ENCODE assay signal across 12 cellular contexts in the genomic region with DNA sequence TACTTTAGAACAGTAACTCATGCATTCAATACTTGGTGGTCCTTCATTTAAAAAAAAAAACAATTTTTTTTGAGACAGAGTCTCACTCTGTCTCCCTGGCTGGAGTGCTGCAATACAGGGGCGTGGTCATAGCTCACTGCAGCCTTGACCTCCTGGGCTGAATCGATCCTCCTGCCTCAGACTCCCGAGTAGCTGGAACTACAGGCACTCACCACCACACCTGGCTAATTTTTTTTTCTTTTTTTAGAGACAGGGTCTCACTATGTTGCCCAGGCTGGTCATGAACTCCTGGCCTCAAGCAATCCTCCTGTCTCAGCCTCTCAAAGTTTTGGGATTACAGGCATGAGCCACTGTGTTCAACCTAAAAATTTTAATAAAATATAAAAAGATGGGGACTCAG. TPM values are rescaled to one million over a fixed set of nuclear protein-coding genes. Genes with fewer than 3 reads are reported as not detected.
"Had no signal": no experiment of that assay in that cellular context is flagged by ENCODE, and none has a peak within 500 bp of the region (broad histone marks: within the 10 kb centered on the region; RNA-seq: fewer than 3 reads in every experiment).

No MANE protein-coding gene starts in this region.

RNA-seq across cellular contexts. Expression of a gene that starts 14.1 kb away (rescaled TPM):
- total RNA-seq: naive thymus-derived CD8-positive, alpha-beta T cell; natural killer cell; natural killer cell treated with Interleukin-12 subunit alpha and Interleukin-12 subunit beta and Interleukin-15 and Interleukin-18, amount 100 ng/mL, for 72 hours; neural crest cell; occipital lobe; osteoblast; osteocyte; progenitor cell of endocrine pancreas; renal cortical epithelial cell; smooth muscle cell had no signal
- polyA plus RNA-seq: naive thymus-derived CD4-positive, alpha-beta T cell; naive thymus-derived CD8-positive, alpha-beta T cell; neural cell had no signal
